Comparison of ENCODE assay signal across 8 cellular contexts in the genomic region with DNA sequence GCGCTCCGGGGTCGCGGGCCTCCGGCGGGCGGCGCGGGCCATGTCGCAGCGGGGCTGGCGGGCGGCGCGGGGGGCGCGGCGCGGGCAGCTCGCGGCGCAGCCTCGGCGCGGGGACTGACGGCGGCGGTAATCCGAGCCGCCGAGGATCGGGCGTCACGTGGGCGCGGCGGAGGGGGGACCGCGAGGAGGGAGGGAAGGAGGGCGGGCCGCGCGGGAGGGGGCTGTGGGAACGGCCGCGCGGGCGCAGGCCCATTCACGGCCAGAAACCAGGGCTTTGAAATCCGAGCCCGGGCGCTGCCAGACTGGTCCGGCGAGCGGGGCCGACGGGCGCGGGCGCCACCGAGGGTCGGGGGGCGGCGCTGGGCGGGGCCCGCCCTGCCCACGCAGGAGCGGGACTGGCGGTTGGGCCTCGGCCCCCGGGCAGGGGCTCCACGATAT. TPM values are rescaled to one million over a fixed set of nuclear protein-coding genes. Genes with fewer than 3 reads are reported as not detected.
A peak's percentile ranks its signal among the peaks of the same experiment; 100 is the strongest.
DNase-seq lines count a peak whose midpoint lies in the region; ATAC-seq and TF ChIP-seq lines count a peak whose summit lies in the region.

Gene MTSS2, minus strand, starts transcription at position 116 of the 438 bp plus-strand sequence. CDS start 262 bp downstream, outside the sequence.

- POLR2A ChIA-PET in AG04450 (lab: Yijun Ruan, JAX): interaction anchor here (1.5 to 1.9 kb wide), 4 partner anchors 17 to 61 kb away, joined by 3 to 7 read pairs (median 4); no protein-coding TSS in a partner anchor

- intact Hi-C loops in head of caudate nucleus (cut with DNase I): no loop called here

- peak within 1 kb of the TSS; percentile 52 for H3K27ac ChIP-seq in AG04450 (ENCODE audit: low read depth, low read length)

- H3K4me3 ChIP-seq in AG04450 (ENCODE audit: low read depth, low read length): peak within 1 kb of the TSS; percentile 82

- H3K9me3 ChIP-seq in AG04450 (ENCODE audit: control insufficient read depth, insufficient read depth, low read length): no peaks in the 10 kb centered on the region; the same call in 1 of the 2 replicates

- CTCF ChIA-PET in AG04450 (lab: Charles Lee): interaction anchor here (4.4 kb wide), 1 partner anchor 85 kb away, joined by 32 read pairs; no protein-coding TSS in a partner anchor

- no peak for ATAC-seq in GM21529 (IDR thresholded peaks at IDR 0.05; ENCODE audit: unreplicated experiment)

- in situ Hi-C loops in GM13977 (cut with MboI; ENCODE audit: low pct_unique_long_range_greater_than_20kb, low sequenced_read_pairs, unreplicated experiment): loop anchor here (10.0 kb wide), 1 partner anchor 79 kb away; no protein-coding TSS in a partner anchor

- H3K27me3 ChIP-seq in AG04450 (ENCODE audit: control insufficient read depth, insufficient read depth, low read length): no peaks in the 10 kb centered on the region

- DNase-seq in AG04450 (ENCODE audit: low read depth, low spot score) (peak; percentile 68), GM13977 (ENCODE audit: low spot score) (peak; percentile 72), NCI-H460 (ENCODE audit: extremely low read depth, low read depth) (peak; percentile 50), amniotic epithelial cell (ENCODE audit: low read depth) (peak; percentile 77), head of caudate nucleus (peak; percentile 55 to 96 (median 88)), nucleus accumbens (lab: John Stamatoyannopoulos, UW) (peak in 55 of 56 donors; percentile 29 to 90 (median 73)), SKM-1 treated with dmso at 0.1 percent for 144 hours (lab: John Stamatoyannopoulos, UW; ENCODE audit: unreplicated experiment) (no peak)

- no peak for TF ChIP-seq CTCF in AG04450 (IDR thresholded peaks at IDR 0.05; ENCODE audit: low read depth, low read length)
- no peak for TF ChIP-seq CTCF in GM13977 (IDR thresholded peaks at IDR 0.05; ENCODE audit: extremely low read depth, insufficient read depth, missing control alignments)

RNA-seq across cellular contexts. Expression of gene MTSS2, which starts in this region (rescaled TPM):
- polyA plus RNA-seq in AG04450 (2011; rRNA removed): 57.9 and 80.1 TPM in 2 replicates
- polyA minus RNA-seq in AG04450 (2011; rRNA and poly(A)+ RNA removed): 55.0 and 67.0 TPM in 2 replicates
- 9.2 and 15.8 TPM in 2 replicates for total RNA-seq in NCI-H460 (2014; rRNA removed; shearing (Covaris generic))
- polyA plus RNA-seq in NCI-H460 (2014; cell fraction: nucleus; rRNA removed): 17.0 and 22.1 TPM in 2 replicates
